ENCODE assay signal across 9 cellular contexts in the genomic region with DNA sequence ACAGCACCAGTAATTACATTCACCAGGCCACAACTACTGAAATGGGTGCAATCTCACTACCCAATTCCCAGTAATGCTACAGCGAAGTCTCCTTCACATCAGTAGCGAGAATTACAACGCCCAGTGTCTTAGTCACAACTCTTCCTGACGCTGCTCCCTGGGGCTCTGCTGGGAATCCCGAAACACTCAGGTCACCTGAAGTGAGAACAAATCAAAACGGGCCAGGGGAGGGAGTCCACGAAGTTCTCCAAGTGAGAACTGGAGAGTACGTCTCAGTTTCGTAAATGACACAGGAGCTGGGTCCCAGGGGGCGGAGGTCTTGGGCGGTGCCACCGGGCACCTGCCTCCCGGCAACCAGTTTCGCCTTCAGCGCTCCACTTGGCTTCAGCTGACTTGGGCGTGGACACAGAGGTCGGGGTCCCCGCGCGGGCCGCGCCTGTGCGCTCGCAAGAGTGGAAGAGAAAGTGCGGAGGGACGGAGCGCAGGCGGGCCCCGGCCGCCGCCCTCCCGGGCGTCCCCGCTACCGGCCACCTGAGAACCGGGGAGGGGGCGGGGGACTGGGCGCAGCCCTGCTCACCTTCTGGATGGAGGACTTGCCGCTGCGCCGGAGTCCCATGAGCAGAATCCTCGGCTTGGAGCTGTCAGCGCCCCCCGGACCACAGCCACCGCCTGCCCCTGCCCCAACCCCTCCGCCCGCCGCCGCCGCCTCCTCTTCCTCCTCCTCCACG. TPM values are rescaled to one million over a fixed set of nuclear protein-coding genes. Genes with fewer than 3 reads are reported as not detected.
DNase-seq lines count a peak whose midpoint lies in the region; ATAC-seq, FAIRE-seq and TF ChIP-seq lines count a peak whose summit lies in the region.
"Had no signal": no experiment of that assay in that cellular context is flagged by ENCODE, and none has a peak within 500 bp of the region (broad histone marks: within the 10 kb centered on the region; RNA-seq: fewer than 3 reads in every experiment).

No MANE protein-coding gene starts in this region.

- peak; percentile 39 for ATAC-seq in GM21390 (IDR thresholded peaks at IDR 0.05; ENCODE audit: unreplicated experiment)
- peak; percentile 63 for ATAC-seq in GM12878
- ATAC-seq in gastrocnemius medialis = peak; percentile 63 to 64

- POLR2A ChIA-PET in GM12878 (lab: Charles Lee) = interaction anchor here (1.3 kb wide), 1 partner anchor 134 kb away, joined by 4 read pairs; no protein-coding TSS in a partner anchor

- peaks cover 8% of the 10 kb centered on the region; the same call in 1 of the 2 replicates for H3K4me1 ChIP-seq in GM12878 (ENCODE audit: control insufficient read depth, insufficient read depth, low read length)
- H3K4me1 ChIP-seq in iPS-18a (ENCODE audit: control insufficient read depth, low read depth, low read length) = peaks cover 5% of the 10 kb centered on the region
- H3K4me1 ChIP-seq in gastrocnemius medialis = peaks cover 42 to 58% of the 10 kb centered on the region in 2 donors

- TF ChIP-seq CTCF in GM12878 (IDR thresholded peaks at IDR 0.05 in 2 of 3, conservative IDR thresholded peaks at IDR 0.05 in 1 of 3; ENCODE audit: control insufficient read depth in 2 of 3, extremely low read depth in 1 of 3, insufficient read depth in 1 of 3, low read depth in 3 of 3, low read length in 3 of 3) (no peak), gastrocnemius medialis (IDR thresholded peaks at IDR 0.05 in 4 of 5, conservative IDR thresholded peaks at IDR 0.05 in 1 of 5) (no peak)

- peak overlapping the region; percentile 60; the same call in 1 of the 2 replicates for H3K9ac ChIP-seq in GM12878 (ENCODE audit: control insufficient read depth, insufficient read depth, low read length)
- peak overlapping the region; percentile 30 for H3K9ac ChIP-seq in iPS-18a (ENCODE audit: low read length)

- H3K27me3 ChIP-seq in GM12878 (replicated peaks in 1 of 2; ENCODE audit: control insufficient read depth in 2 of 2, insufficient read depth in 2 of 2, low read length in 1 of 2) (no peaks in the 10 kb centered on the region), iPS-18a (ENCODE audit: control insufficient read depth, insufficient read depth, low read length) (no peaks in the 10 kb centered on the region), gastrocnemius medialis (no peaks in the 10 kb centered on the region)

- RAD21 ChIA-PET in GM12878 (lab: Charles Lee; ENCODE audit: unreplicated experiment) = interaction anchor here (0.7 to 1.7 kb wide), 5 partner anchors 8 to 748 kb away, joined by 3 to 5 read pairs (median 3); partner anchors contain the start of genes MYCBP and NDUFS5

- SMC1A ChIA-PET in GM12878 (lab: Charles Lee; ENCODE audit: uncharacterized antibody, unreplicated experiment) = interaction anchor here (1.0 to 1.9 kb wide), 3 partner anchors 10 to 233 kb away, joined by 3 to 6 read pairs (median 3); no protein-coding TSS in a partner anchor

- TF ChIP-seq EP300 in GM12878 (IDR thresholded peaks at IDR 0.05; ENCODE audit: borderline replicate concordance in 1 of 2, control insufficient read depth in 1 of 2, low read depth in 2 of 2, low read length in 2 of 2) = no peak

- H3K27ac ChIP-seq in GM12878 (ENCODE audit: control insufficient read depth, insufficient read depth) = peak overlapping the region; percentile 51
- no peak overlapping the region for H3K27ac ChIP-seq in iPS-18a (ENCODE audit: low read length)
- H3K27ac ChIP-seq in gastrocnemius medialis = peak overlapping the region; percentile 93 to 96 (median 94)

- peak overlapping the region; percentile 80 for H3K4me2 ChIP-seq in GM12878 (ENCODE audit: control insufficient read depth, insufficient read depth)

- H3K4me3 ChIP-seq in GM12878 (peak overlapping the region; percentile 84), iPS-18a (ENCODE audit: low read length) (peak overlapping the region; percentile 90), gastrocnemius medialis (peak overlapping the region; percentile 73 to 95 (median 80))

- WGBS in GM12878 (ENCODE audit: insufficient coverage, insufficient replicate concordance, low lambda C conversion rate, missing lambda C conversion rate) = 1% methylated on average over 42 of the region's 51 CpGs

- CTCF ChIA-PET in GM12878 (lab: Yijun Ruan, JAX) = no interaction called here

- intact Hi-C loops in GM12878 (cut with micrococcal nuclease; ENCODE audit: unreplicated experiment) = loop anchor here (2.0 to 10.0 kb wide), 3 partner anchors 14 to 233 kb away; partner anchors contain the start of genes MYCBP and NDUFS5
- intact Hi-C loops in gastrocnemius medialis (cut with DNase I; ENCODE audit: low total_unique reads) = loop anchor here (1.0 to 10.0 kb wide), 5 partner anchors 14 to 1050 kb away; partner anchors contain the start of genes AKIRIN1, MYCBP, NDUFS5 and YRDC

- H4K20me1 ChIP-seq in GM12878 (ENCODE audit: control insufficient read depth, insufficient read depth) = no peaks in the 10 kb centered on the region

- no TSS peak for BruUV-seq in GM12878 (replicated peaks; lab: Mats Ljungman, UMichigan)

- no peak for TF ChIP-seq POLR2A in GM12878 (IDR thresholded peaks at IDR 0.05; ENCODE audit: low read depth, low read length)
- TF ChIP-seq POLR2A in gastrocnemius medialis (IDR thresholded peaks at IDR 0.05) = peak in 1 of 2 donors; percentile 16

- peaks cover 32% of the 10 kb centered on the region for H3K79me2 ChIP-seq in GM12878 (ENCODE audit: control insufficient read depth, insufficient read depth, low read length)

- no peak for FAIRE-seq in GM12878 (lab: Jason Lieb, UNC)
- FAIRE-seq: TTC549 had no signal

- H2AFZ ChIP-seq in GM12878 (ENCODE audit: control insufficient read depth, low read depth, low read length) = peak overlapping the region; percentile 11

- in situ Hi-C loops in GM12878 (cut with MboI) (no loop called here), gastrocnemius medialis (cut with MboI; ENCODE audit: low sequenced_read_pairs in 4 of 4) (loop anchor here in 3 of 4 donors (25.0 kb wide), 2 partner anchors 153 to 228 kb away; no protein-coding TSS in a partner anchor)

- DNase-seq in D341Med (ENCODE audit: low spot score) (peak; percentile 54), HT1080 (ENCODE audit: low read depth) (peak; percentile 51), T-helper 1 cell (peak in 4 of 5 donors; percentile 27 to 51 (median 33)), GM12878 (ENCODE audit: low read depth, low spot score) (no peak), gastrocnemius medialis (peak; percentile 73 to 75), globus pallidus (ENCODE audit: low spot score) (no peak)

- no peak for TF ChIP-seq RAD21 in GM12878 (IDR thresholded peaks at IDR 0.05; ENCODE audit: insufficient read depth, low read depth, low read length)

- H3K9me3 ChIP-seq in GM12878 (replicated peaks; ENCODE audit: control insufficient read depth, insufficient read depth, low read length) = no peaks in the 10 kb centered on the region
- H3K9me3 ChIP-seq in iPS-18a (ENCODE audit: control insufficient read depth, low read depth, low read length) = no peaks in the 10 kb centered on the region
- H3K9me3 ChIP-seq in gastrocnemius medialis = no peaks in the 10 kb centered on the region

- H3K36me3 ChIP-seq in GM12878 (ENCODE audit: control insufficient read depth in 2 of 2, insufficient read depth in 2 of 2, low read length in 1 of 2) (peaks cover 0 to 7% of the 10 kb centered on the region in 2 experiments; a peak in 1 of 4 replicates), iPS-18a (ENCODE audit: control insufficient read depth, low read depth, low read length) (peaks cover 16% of the 10 kb centered on the region), gastrocnemius medialis (peaks cover 0 to 30% of the 10 kb centered on the region in 2 donors)

RNA-seq across cellular contexts. Expression of gene RRAGC, which starts 0.6 kb away (rescaled TPM):
- 9.1 and 11.7 TPM in 2 replicates for total RNA-seq in HT1080 (2014; rRNA removed; shearing (Covaris generic))
- polyA plus RNA-seq in HT1080 (2015; cell fraction: cytosol; rRNA removed) = 17.8 and 19.8 TPM in 2 replicates
- 8.5 and 9.6 TPM in 2 replicates for polyA plus RNA-seq in HT1080 (2015; cell fraction: nucleus; rRNA removed)
- 21.3 and 21.7 TPM in 2 replicates for total RNA-seq in GM12878 (2013; cell fraction: nucleolus; rRNA removed)
- total RNA-seq in GM12878 (2014; rRNA removed) (5.5 and 7.5 TPM in 2 replicates), GM12878 (2014; rRNA removed; fragmentation: Illumina TruSeq; extraction: Trizol) (12.4 and 12.6 TPM in 2 replicates), GM12878 (2021) (17.3 and 18.2 TPM in 2 replicates), gastrocnemius medialis (10 to 100 TPM in 2 of 4 donors, 1 to 10 TPM in 2; 8.0 to 15.5 (median 11.2) TPM)
- 12.3 TPM for polyA plus RNA-seq in GM12878 (2011; ENCODE audit: low read depth)
- polyA plus RNA-seq in GM12878 (2011; rRNA removed) (18.7 and 23.9 TPM in 2 replicates), GM12878 (2014; fragmentation: Illumina TruSeq; extraction: Trizol) (17.9 and 23.1 TPM in 2 replicates), GM12878 (2014; fragmentation: Nextera tagmentation; extraction: Ambion mirVana) (10 to 100 TPM; 16.8 to 22.1 TPM), GM12878 (2014; rRNA removed) (8.6 and 11.7 TPM in 2 replicates), GM12878 (2016; fragmentation: Nextera tagmentation; extraction: Ambion mirVana) (10 to 100 TPM; 11.8 to 13.3 TPM)
- polyA plus RNA-seq in GM12878 (2011; cell fraction: cytosol; rRNA removed) = 6.4 and 11.4 TPM in 2 replicates
- 6.3 and 6.6 TPM in 2 replicates for polyA plus RNA-seq in GM12878 (2011; cell fraction: nucleus; rRNA removed)
- polyA plus RNA-seq in GM12878 (2012) = 16.4 and 20.2 TPM in 2 replicates
- 8.1 and 14.2 TPM in 2 replicates for polyA minus RNA-seq in GM12878 (2011; rRNA and poly(A)+ RNA removed)
- 4.5 and 4.8 TPM in 2 replicates for polyA minus RNA-seq in GM12878 (2011; cell fraction: cytosol; rRNA and poly(A)+ RNA removed)
- 3.6 and 5.5 TPM in 2 replicates for polyA minus RNA-seq in GM12878 (2011; cell fraction: nucleus; rRNA and poly(A)+ RNA removed)

RNA-seq across cellular contexts. Expression of gene MYCBP, which starts 14.2 kb away (rescaled TPM):
- total RNA-seq in HT1080 (2014; rRNA removed; shearing (Covaris generic)) = 24.4 and 26.6 TPM in 2 replicates
- 43.5 and 47.5 TPM in 2 replicates for polyA plus RNA-seq in HT1080 (2015; cell fraction: cytosol; rRNA removed)
- 17.7 and 24.0 TPM in 2 replicates for polyA plus RNA-seq in HT1080 (2015; cell fraction: nucleus; rRNA removed)
- 3.3 and 3.4 TPM in 2 replicates for total RNA-seq in GM12878 (2013; cell fraction: nucleolus; rRNA removed)
- total RNA-seq in GM12878 (2014; rRNA removed) (26.1 and 30.1 TPM in 2 replicates), GM12878 (2014; rRNA removed; fragmentation: Illumina TruSeq; extraction: Trizol) (33.8 and 35.8 TPM in 2 replicates), GM12878 (2021) (45.2 and 49.9 TPM in 2 replicates), gastrocnemius medialis (10 to 100 TPM in 3 of 4 donors, 1 to 10 TPM in 1; 9.8 to 22.3 (median 13.5) TPM)
- 15.7 TPM for polyA plus RNA-seq in GM12878 (2011; ENCODE audit: low read depth)
- polyA plus RNA-seq in GM12878 (2011; rRNA removed) (31.7 and 54.6 TPM in 2 replicates), GM12878 (2014; fragmentation: Illumina TruSeq; extraction: Trizol) (40.9 and 45.5 TPM in 2 replicates), GM12878 (2014; fragmentation: Nextera tagmentation; extraction: Ambion mirVana) (100 to 1,000 TPM; 124 to 152 TPM), GM12878 (2014; rRNA removed) (20.9 and 29.2 TPM in 2 replicates), GM12878 (2016; fragmentation: Nextera tagmentation; extraction: Ambion mirVana) (100 to 1,000 TPM; 196 to 210 TPM)
- polyA plus RNA-seq in GM12878 (2011; cell fraction: cytosol; rRNA removed) = 15.6 and 18.2 TPM in 2 replicates
- polyA plus RNA-seq in GM12878 (2011; cell fraction: nucleus; rRNA removed) = 8.6 and 9.2 TPM in 2 replicates
- 18.7 and 20.7 TPM in 2 replicates for polyA plus RNA-seq in GM12878 (2012)
- 15.0 and 18.2 TPM in 2 replicates for polyA minus RNA-seq in GM12878 (2011; rRNA and poly(A)+ RNA removed)
- polyA minus RNA-seq in GM12878 (2011; cell fraction: cytosol; rRNA and poly(A)+ RNA removed) = 6.8 and 7.2 TPM in 2 replicates
- polyA minus RNA-seq in GM12878 (2011; cell fraction: nucleus; rRNA and poly(A)+ RNA removed) = 1.5 and 2.6 TPM in 2 replicates

RNA-seq across cellular contexts. Expression of gene GJA9, which starts 22.4 kb away (rescaled TPM):
- not detected in 2 replicates for total RNA-seq in HT1080 (2014; rRNA removed; shearing (Covaris generic))
- not detected in 2 replicates for polyA plus RNA-seq in HT1080 (2015; cell fraction: cytosol; rRNA removed)
- polyA plus RNA-seq in HT1080 (2015; cell fraction: nucleus; rRNA removed) = 0.08 TPM in 1 of 2 replicates, not detected in the other
- total RNA-seq in GM12878 (2013; cell fraction: nucleolus; rRNA removed) = not detected in 2 replicates
- total RNA-seq in GM12878 (2014; rRNA removed) = not detected in 2 replicates
- not detected in 2 replicates for total RNA-seq in GM12878 (2014; rRNA removed; fragmentation: Illumina TruSeq; extraction: Trizol)
- not detected in 2 replicates for total RNA-seq in GM12878 (2021)
- polyA plus RNA-seq in GM12878 (2011; ENCODE audit: low read depth) = not detected
- polyA plus RNA-seq in GM12878 (2011; rRNA removed) = not detected in 2 replicates
- polyA plus RNA-seq in GM12878 (2011; cell fraction: cytosol; rRNA removed) = not detected in 2 replicates
- polyA plus RNA-seq in GM12878 (2011; cell fraction: nucleus; rRNA removed) = not detected in 2 replicates
- polyA plus RNA-seq in GM12878 (2012) = 0.08 TPM in 1 of 2 replicates, not detected in the other
- polyA plus RNA-seq in GM12878 (2014; fragmentation: Illumina TruSeq; extraction: Trizol) = not detected in 2 replicates
- not detected for polyA plus RNA-seq in GM12878 (2014; fragmentation: Nextera tagmentation; extraction: Ambion mirVana)
- not detected in 2 replicates for polyA plus RNA-seq in GM12878 (2014; rRNA removed)
- polyA plus RNA-seq in GM12878 (2016; fragmentation: Nextera tagmentation; extraction: Ambion mirVana) = under 1 TPM in 1 of 2 experiments, not detected in 1; 0.13 TPM
- polyA minus RNA-seq in GM12878 (2011; rRNA and poly(A)+ RNA removed) = not detected in 2 replicates
- not detected in 2 replicates for polyA minus RNA-seq in GM12878 (2011; cell fraction: cytosol; rRNA and poly(A)+ RNA removed)
- not detected in 2 replicates for polyA minus RNA-seq in GM12878 (2011; cell fraction: nucleus; rRNA and poly(A)+ RNA removed)
- total RNA-seq in gastrocnemius medialis = not detected

Comparison
In these comparisons a context has a peak if more than half of its experiments do, and no peak if none do; other contexts are left out.
1. DNase-seq: peak in D341Med (single experiment), HT1080 (single experiment), T-helper 1 cell (4 of 5) and gastrocnemius medialis (2 of 2); none in GM12878 (single experiment) and globus pallidus (single experiment).
2. Peak in every context shown above with its lines, with median percentiles within 50 percentile points of each other: ATAC-seq and H3K4me3 ChIP-seq.